Comparison of ENCODE assay signal across 3 cellular contexts in genomic region chr13:93959796-93960533, GRCh38.
A peak's percentile ranks its signal among the peaks of the same experiment; 100 is the strongest.
TF ChIP-seq lines count a peak whose summit lies in the region.

No MANE protein-coding gene starts in this region.

TF ChIP-seq in SK-N-SH, 30 proteins besides CTCF, POLR2A, EP300 and RAD21 (continued from another document):
- TF ChIP-seq REST (IDR thresholded peaks at IDR 0.05; ENCODE audit: low read depth, low read length) (no peak), IRF3 (IDR thresholded peaks at IDR 0.05; ENCODE audit: low read depth, low read length) (no peak), SIN3A (IDR thresholded peaks at IDR 0.05; ENCODE audit: borderline replicate concordance, low read depth, low read length) (no peak), FOSL2 (IDR thresholded peaks at IDR 0.05; ENCODE audit: borderline replicate concordance, low read depth) (peak; percentile 35; the same call in 1 of the 2 replicates), JUND (IDR thresholded peaks at IDR 0.05) (peak; percentile 59), EZH2phosphoT487 (IDR thresholded peaks at IDR 0.05; ENCODE audit: borderline replicate concordance, low read depth) (no peak), NRF1 (IDR thresholded peaks at IDR 0.05; ENCODE audit: low read depth, low read length) (no peak), RFX5 (IDR thresholded peaks at IDR 0.05; ENCODE audit: low read length) (no peak), USF1 (IDR thresholded peaks at IDR 0.05; ENCODE audit: borderline replicate concordance, low read depth) (no peak)

TF ChIP-seq in SK-N-SH treated with all-trans-retinoic acid at 6 μM for 48 hours, 23 proteins besides CTCF, POLR2A, EP300 and RAD21 (continued from another document):
- TF ChIP-seq CREB5 (CRISPR knock-in tag; IDR thresholded peaks at IDR 0.05; ENCODE audit: low read depth) (no peak), BACH2 (CRISPR knock-in tag; IDR thresholded peaks at IDR 0.05; ENCODE audit: borderline replicate concordance) (no peak), ZNF8 (CRISPR knock-in tag; IDR thresholded peaks at IDR 0.05) (no peak), ZFP3 (CRISPR knock-in tag; IDR thresholded peaks at IDR 0.05) (no peak), TSHZ2 (CRISPR knock-in tag; IDR thresholded peaks at IDR 0.05) (no peak), ESRRG (CRISPR knock-in tag; IDR thresholded peaks at IDR 0.05) (no peak), ZNF70 (CRISPR knock-in tag; IDR thresholded peaks at IDR 0.05) (no peak)

TF ChIP-seq in WTC11, 78 proteins besides CTCF, POLR2A, EP300 and RAD21 (continued from another document):
- no peak for TF ChIP-seq ZNF425 (CRISPR knock-in tag; conservative IDR thresholded peaks at IDR 0.05)
- TF ChIP-seq ARID4B (CRISPR knock-in tag; IDR thresholded peaks at IDR 0.05; ENCODE audit: borderline replicate concordance) = no peak
- TF ChIP-seq ZNF281 (CRISPR knock-in tag; IDR thresholded peaks at IDR 0.05) = no peak
- no peak for TF ChIP-seq ELF4 (CRISPR knock-in tag; IDR thresholded peaks at IDR 0.05; ENCODE audit: low read depth)
- no peak for TF ChIP-seq ZSCAN18 (CRISPR knock-in tag; IDR thresholded peaks at IDR 0.05)
- TF ChIP-seq GABPB1 (CRISPR knock-in tag; IDR thresholded peaks at IDR 0.05) = no peak
